In the genomic region with DNA sequence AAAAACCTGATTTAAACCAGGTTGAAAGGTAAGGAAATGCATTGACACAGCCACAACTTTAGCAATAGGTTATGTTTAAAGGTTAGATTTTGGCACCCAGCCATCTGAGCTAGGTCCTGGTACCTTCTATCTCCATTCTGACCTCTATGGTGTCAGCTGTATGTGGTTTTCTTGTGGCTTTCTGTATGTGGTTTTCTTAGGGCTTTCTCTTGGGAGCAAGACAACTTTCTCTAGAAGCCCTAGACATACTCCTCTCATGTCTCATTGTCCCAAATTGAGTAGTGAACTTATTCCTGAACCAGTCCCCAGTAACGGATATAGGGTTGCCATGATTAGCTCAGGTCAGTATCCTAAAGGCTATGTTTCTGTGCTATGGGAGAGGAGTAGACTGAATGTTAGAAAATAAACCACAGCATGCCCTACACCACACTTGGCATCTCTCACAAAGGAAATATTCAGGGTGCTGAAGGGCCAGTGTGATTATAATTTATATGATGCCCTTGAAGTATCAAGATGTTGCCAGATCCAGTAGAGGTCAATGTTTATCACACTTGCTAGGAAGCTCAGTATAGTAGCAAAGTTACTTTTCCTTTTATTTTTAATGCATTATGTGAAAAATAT, we compare ENCODE assay signal across 12 cellular contexts.
A peak's percentile ranks its signal among the peaks of the same experiment; 100 is the strongest.
DNase-seq lines count a peak whose midpoint lies in the region; ATAC-seq, FAIRE-seq and TF ChIP-seq lines count a peak whose summit lies in the region.
"Had no signal": no experiment of that assay in that cellular context is flagged by ENCODE, and none has a peak within 500 bp of the region (broad histone marks: within the 10 kb centered on the region; RNA-seq: fewer than 3 reads in every experiment).

No MANE protein-coding gene starts in this region.

- H3K9me3 ChIP-seq in small intestine (ENCODE audit: control insufficient read depth, low read depth) (no peaks in the 10 kb centered on the region), upper lobe of right lung (no peaks in the 10 kb centered on the region)

- intact Hi-C loops in upper lobe of right lung (cut with DNase I) = no loop called here
- intact Hi-C loops in activated naive CD4-positive, alpha-beta T cell treated with anti-CD3 and anti-CD28 coated beads for 36 hours (cut with micrococcal nuclease) = no loop called here

- ATAC-seq in HG02885 (IDR thresholded peaks at IDR 0.05; ENCODE audit: poor library complexity, unreplicated experiment) (peak; percentile 60), upper lobe of right lung (no peak)

- no peaks in the 10 kb centered on the region for H3K27me3 Mint-ChIP-seq in activated naive CD4-positive, alpha-beta T cell treated with anti-CD3 and anti-CD28 coated beads for 36 hours (ENCODE audit: low read depth)

- no peaks in the 10 kb centered on the region for H3K27me3 ChIP-seq in small intestine (ENCODE audit: control insufficient read depth in 2 of 2, insufficient read depth in 2 of 2, low read length in 2 of 2)
- no peaks in the 10 kb centered on the region for H3K27me3 ChIP-seq in upper lobe of right lung

- no peak overlapping the region for H3K4me3 Mint-ChIP-seq in activated naive CD4-positive, alpha-beta T cell treated with anti-CD3 and anti-CD28 coated beads for 36 hours

- H3K9me3 Mint-ChIP-seq in activated naive CD4-positive, alpha-beta T cell treated with anti-CD3 and anti-CD28 coated beads for 36 hours = no peaks in the 10 kb centered on the region

- no peak overlapping the region for H3K4me3 ChIP-seq in small intestine (ENCODE audit: low read depth in 1 of 2, low read length in 2 of 2)
- H3K4me3 ChIP-seq in upper lobe of right lung = no peak overlapping the region

- WGBS in small intestine, 3 donors = 13 to 55% (median 31%) methylated on average over 1 of the region's 1 CpG

- CTCF ChIA-PET in activated naive CD4-positive, alpha-beta T cell treated with anti-CD3 and anti-CD28 coated beads for 36 hours (lab: Charles Lee) = interaction anchor here (0.7 kb wide), 1 partner anchor 15 kb away, joined by 3 read pairs; no protein-coding TSS in a partner anchor

- peak; percentile 44 for DNase-seq in NOMO-1 treated with DMSO at 0.1 percent for 48 hours (lab: John Stamatoyannopoulos, UW; ENCODE audit: unreplicated experiment)
- no peak for DNase-seq in NOMO-1 treated with dmso at 0.1 percent for 144 hours (lab: John Stamatoyannopoulos, UW; ENCODE audit: unreplicated experiment)
- peak; percentile 82 for DNase-seq in RPMI8226
- peak; percentile 12 for DNase-seq in small intestine
- no peak for DNase-seq in upper lobe of right lung
- DNase-seq in NCI-H510A treated with DMSO at 0.1 percent for 48 hours (lab: John Stamatoyannopoulos, UW) = no peak
- DNase-seq in activated naive CD4-positive, alpha-beta T cell treated with anti-CD3 and anti-CD28 coated beads for 36 hours = no peak
- DNase-seq: activated CD8-positive, alpha-beta memory T cell treated with anti-CD3 and anti-CD28 coated beads, Interleukin-2, amount 50 U/mL, for 4 hours; NCI-H187 treated with DMSO at 0.1 percent for 48 hours; occipital lobe had no signal

- no peak overlapping the region for H3K27ac ChIP-seq in small intestine (ENCODE audit: low read depth in 1 of 2, low read length in 1 of 2)
- H3K27ac ChIP-seq in upper lobe of right lung = no peak overlapping the region

- no peak for FAIRE-seq in small intestine (lab: Jason Lieb, UNC)
- FAIRE-seq: A204.1 had no signal

- H3K36me3 Mint-ChIP-seq in activated naive CD4-positive, alpha-beta T cell treated with anti-CD3 and anti-CD28 coated beads for 36 hours (ENCODE audit: low read depth) = peaks cover 1% of the 10 kb centered on the region

- peaks cover 18% of the 10 kb centered on the region for H3K4me1 Mint-ChIP-seq in activated naive CD4-positive, alpha-beta T cell treated with anti-CD3 and anti-CD28 coated beads for 36 hours (ENCODE audit: low read depth)

- H3K4me1 ChIP-seq in small intestine (ENCODE audit: control insufficient read depth in 2 of 2, insufficient read depth in 1 of 2, low read depth in 1 of 2, low read length in 1 of 2) = no peaks in the 10 kb centered on the region
- no peaks in the 10 kb centered on the region for H3K4me1 ChIP-seq in upper lobe of right lung

- TF ChIP-seq CTCF in upper lobe of right lung (IDR thresholded peaks at IDR 0.05) = no peak

- H3K36me3 ChIP-seq in small intestine (ENCODE audit: control insufficient read depth in 2 of 2, insufficient read depth in 2 of 2, low read length in 2 of 2) (no peaks in the 10 kb centered on the region), upper lobe of right lung (no peaks in the 10 kb centered on the region)

- H3K27ac Mint-ChIP-seq in activated naive CD4-positive, alpha-beta T cell treated with anti-CD3 and anti-CD28 coated beads for 36 hours = no peak overlapping the region

Comparison
In these comparisons a context has a peak if more than half of its experiments do, and no peak if none do; other contexts are left out.
1. DNase-seq: peak in NOMO-1 treated with DMSO at 0.1 percent for 48 hours (single experiment), RPMI8226 (single experiment) and small intestine (single experiment); none in NOMO-1 treated with dmso at 0.1 percent for 144 hours (single experiment), upper lobe of right lung (single experiment), NCI-H510A treated with DMSO at 0.1 percent for 48 hours (single experiment) and activated naive CD4-positive, alpha-beta T cell treated with anti-CD3 and anti-CD28 coated beads for 36 hours (single experiment).